In genomic region chr3:100656945-100657344, GRCh38 we compare ENCODE assay signal across 23 cellular contexts. TPM values are rescaled to one million over a fixed set of nuclear protein-coding genes. Genes with fewer than 3 reads are reported as not detected.
DNase-seq lines count a peak whose midpoint lies in the region; ATAC-seq, FAIRE-seq and TF ChIP-seq lines count a peak whose summit lies in the region.
"Had no signal": no experiment of that assay in that cellular context is flagged by ENCODE, and none has a peak within 500 bp of the region (broad histone marks: within the 10 kb centered on the region; RNA-seq: fewer than 3 reads in every experiment).

No MANE protein-coding gene starts in this region.

- H2BK5ac ChIP-seq in H1 (ENCODE audit: low read depth, low read length) = no peak overlapping the region

- no peak overlapping the region for H3K23ac ChIP-seq in H1 (ENCODE audit: insufficient read length)

- no peaks in the 10 kb centered on the region for H3K27me3 ChIP-seq in cardiac muscle cell
- H3K27me3 ChIP-seq in H1 (replicated peaks in 1 of 4; ENCODE audit: control insufficient read depth in 3 of 4, extremely low read depth in 1 of 4, insufficient read depth in 3 of 4, low read length in 3 of 4) = no peaks in the 10 kb centered on the region
- H3K27me3 ChIP-seq in neural progenitor cell = no peaks in the 10 kb centered on the region
- H3K27me3 ChIP-seq: BLaER1 had no signal

- H3K9me3 Mint-ChIP-seq in neural progenitor cell = no peaks in the 10 kb centered on the region
- H3K9me3 Mint-ChIP-seq: CD14-positive monocyte; CD4-positive, alpha-beta memory T cell; CD8-positive, alpha-beta memory T cell had no signal

- H2AK5ac ChIP-seq in H1 (ENCODE audit: low read depth, low read length) = no peak overlapping the region

- peaks cover 6% of the 10 kb centered on the region for H3F3A ChIP-seq in neural progenitor cell (ENCODE audit: low read depth)

- no peak overlapping the region for H3K18ac ChIP-seq in H1 (ENCODE audit: extremely low read depth, low read length)

- no peak overlapping the region for H3K4me3 ChIP-seq in cardiac muscle cell
- H3K4me3 ChIP-seq in H1 (ENCODE audit: extremely low read depth in 1 of 4, insufficient read depth in 2 of 4, low read depth in 3 of 4, low read length in 4 of 4) = no peak overlapping the region
- no peak overlapping the region for H3K4me3 ChIP-seq in neural progenitor cell
- H3K4me3 ChIP-seq: BLaER1 had no signal

- no peak for FAIRE-seq in H1 (lab: Jason Lieb, UNC)
- FAIRE-seq: A204.1, G401.6, GM12891, GM19239 had no signal

- DNase-seq in cardiac muscle cell (ENCODE audit: low read depth in 1 of 2, low spot score in 1 of 2) (no peak), Right ventricle myocardium superior (no peak), H1 (ENCODE audit: low read depth in 1 of 2, low spot score in 2 of 2) (no peak), neural progenitor cell (ENCODE audit: low spot score) (no peak), foreskin melanocyte (no peak)
- DNase-seq: 8988T; ACHN; BE2C; C1 segment of cervical spinal cord; CD4-positive, alpha-beta memory T cell; CD4-positive, CD25-positive, alpha-beta regulatory T cell; CD8-positive, alpha-beta memory T cell; COR-L47; DMS79 treated with DMSO at 0.1 percent for 48 hours; GF-D8 had no signal

- peaks cover 1% of the 10 kb centered on the region; the same call in 1 of the 2 replicates for H3K23me2 ChIP-seq in H1 (ENCODE audit: low read depth, low read length)

- H4K91ac ChIP-seq in H1 (replicated peaks; ENCODE audit: insufficient read length, low read length) = no peak overlapping the region

- no peak for TF ChIP-seq POLR2A in H1 (IDR thresholded peaks at IDR 0.05; ENCODE audit: control extremely low read depth in 1 of 2, low read depth in 2 of 2, low read length in 2 of 2)

- no peak overlapping the region for H3K14ac ChIP-seq in H1 (ENCODE audit: insufficient read length)

- no peak overlapping the region for H4K5ac ChIP-seq in H1 (ENCODE audit: insufficient read length, low read depth, low read length)

- H4K20me1 ChIP-seq in H1 (replicated peaks in 1 of 2; ENCODE audit: control insufficient read depth in 1 of 2, insufficient read depth in 2 of 2, low read length in 2 of 2) = no peaks in the 10 kb centered on the region
- no peaks in the 10 kb centered on the region for H4K20me1 ChIP-seq in neural progenitor cell (ENCODE audit: low read depth)
- H4K20me1 ChIP-seq: BLaER1 had no signal

- H2BK15ac ChIP-seq in H1 (ENCODE audit: low read length) = no peak overlapping the region

- no peak overlapping the region for H3K4me2 ChIP-seq in H1 (ENCODE audit: insufficient read depth in 1 of 2, low read depth in 2 of 2, low read length in 2 of 2)
- no peak overlapping the region for H3K4me2 ChIP-seq in neural progenitor cell
- H3K4me2 ChIP-seq: BLaER1 had no signal

- H3K56ac ChIP-seq in H1 (replicated peaks; ENCODE audit: insufficient read length, low read depth, low read length) = no peak overlapping the region

- H3K4ac ChIP-seq in H1 (replicated peaks; ENCODE audit: insufficient read length, low read depth, low read length) = no peak overlapping the region

- TF ChIP-seq CTCF in cardiac muscle cell (IDR thresholded peaks at IDR 0.05; ENCODE audit: low read depth, low read length) (no peak), H1 (IDR thresholded peaks at IDR 0.05; ENCODE audit: control extremely low read depth in 1 of 3, insufficient read depth in 1 of 3, low read depth in 1 of 3, low read length in 3 of 3) (no peak), neural progenitor cell (IDR thresholded peaks at IDR 0.05) (no peak)

- 100% methylated on average over 2 of the region's 2 CpGs; no CpG with 5 or more reads in 1 of the 2 experiments for WGBS in H1 (ENCODE audit: extremely low coverage in 1 of 2, insufficient coverage in 1 of 2, insufficient read length in 1 of 2, insufficient replicate concordance in 2 of 2, low coverage in 1 of 2, low lambda C conversion rate in 2 of 2, missing lambda C conversion rate in 1 of 2), 2 experiments

- H2AFZ ChIP-seq in H1 (ENCODE audit: low read length) (0 out of 2 replicates have a peak overlapping the region, but pooled peaks have one; percentile 44), neural progenitor cell (replicated peaks) (peak overlapping the region; percentile 30)

- CTCF ChIA-PET in H1 (lab: Charles Lee; ENCODE audit: partially characterized antibody) = interaction anchor here (1.1 kb wide), 1 partner anchor 9 kb away, joined by 4 read pairs; no protein-coding TSS in a partner anchor

- no peak overlapping the region for H2BK120ac ChIP-seq in H1 (replicated peaks; ENCODE audit: low read depth, low read length)

- TF ChIP-seq EP300 in H1 (IDR thresholded peaks at IDR 0.05; ENCODE audit: borderline replicate concordance in 1 of 2, low read depth in 2 of 2, low read length in 2 of 2) = no peak

- no peak for TF ChIP-seq RAD21 in H1 (IDR thresholded peaks at IDR 0.05 in 1 of 2, conservative IDR thresholded peaks at IDR 0.05 in 1 of 2; ENCODE audit: low read depth in 2 of 2, low read length in 2 of 2)

- no peaks in the 10 kb centered on the region for H3K36me3 Mint-ChIP-seq in neural progenitor cell
- H3K36me3 Mint-ChIP-seq: CD14-positive monocyte; CD4-positive, alpha-beta memory T cell; CD4-positive, CD25-positive, alpha-beta regulatory T cell had no signal

- H3K79me2 ChIP-seq in H1 (ENCODE audit: control insufficient read depth in 1 of 2, insufficient read depth in 2 of 2, low read length in 2 of 2) (no peaks in the 10 kb centered on the region), neural progenitor cell (ENCODE audit: low read depth) (no peaks in the 10 kb centered on the region)

- POLR2A ChIA-PET in H1 (lab: Charles Lee; ENCODE audit: partially characterized antibody) = interaction anchor here (0.6 kb wide), 1 partner anchor 1022 kb away, joined by 3 read pairs; no protein-coding TSS in a partner anchor

- H3K36me3 ChIP-seq in cardiac muscle cell (peaks cover 59% of the 10 kb centered on the region), H1 (ENCODE audit: control insufficient read depth in 2 of 4, insufficient read depth in 4 of 4, low read length in 3 of 4) (no peaks in the 10 kb centered on the region), neural progenitor cell (no peaks in the 10 kb centered on the region)
- H3K36me3 ChIP-seq: BE2C, BLaER1 had no signal

- H3K27ac ChIP-seq in cardiac muscle cell (peak overlapping the region; percentile 1), H1 (ENCODE audit: low read depth, low read length) (no peak overlapping the region), neural progenitor cell (no peak overlapping the region)
- H3K27ac ChIP-seq: BLaER1 had no signal

- H2BK12ac ChIP-seq in H1 (ENCODE audit: low read depth, low read length) = no peak overlapping the region

- H3K4me1 ChIP-seq in cardiac muscle cell (ENCODE audit: low read depth) = no peaks in the 10 kb centered on the region
- H3K4me1 ChIP-seq in H1 (replicated peaks in 1 of 4; ENCODE audit: control insufficient read depth in 3 of 4, insufficient read depth in 4 of 4, low read length in 3 of 4) = no peaks in the 10 kb centered on the region
- peaks cover 4% of the 10 kb centered on the region for H3K4me1 ChIP-seq in neural progenitor cell
- H3K4me1 ChIP-seq: BE2C, BLaER1 had no signal

- no peaks in the 10 kb centered on the region for H3K79me1 ChIP-seq in H1 (ENCODE audit: low read depth, low read length)

- H3K9ac ChIP-seq in H1 (replicated peaks in 1 of 4; ENCODE audit: extremely low read depth in 1 of 4, low read depth in 3 of 4, low read length in 3 of 4) (no peak overlapping the region), neural progenitor cell (no peak overlapping the region)
- H3K9ac ChIP-seq: BLaER1 had no signal

- H3K27ac Mint-ChIP-seq in neural progenitor cell = no peak overlapping the region
- H3K27ac Mint-ChIP-seq: CD14-positive monocyte; CD4-positive, CD25-positive, alpha-beta regulatory T cell; CD8-positive, alpha-beta memory T cell had no signal

- intact Hi-C loops in Right ventricle myocardium superior (cut with DNase I) = no loop called here

- no peak overlapping the region for H4K8ac ChIP-seq in H1 (ENCODE audit: extremely low read depth, insufficient read depth, low read length)

- H3K27me3 Mint-ChIP-seq in neural progenitor cell (ENCODE audit: insufficient read depth, low read depth) = peaks cover 5% of the 10 kb centered on the region
- H3K27me3 Mint-ChIP-seq: CD4-positive, alpha-beta memory T cell had no signal

- H2BK20ac ChIP-seq in H1 (ENCODE audit: low read length) = no peak overlapping the region

- no peaks in the 10 kb centered on the region for H3K9me3 ChIP-seq in cardiac muscle cell (ENCODE audit: low read depth)
- H3K9me3 ChIP-seq in H1 (ENCODE audit: insufficient read depth in 2 of 2, low read depth in 1 of 2, low read length in 1 of 2) = no peaks in the 10 kb centered on the region
- no peaks in the 10 kb centered on the region for H3K9me3 ChIP-seq in neural progenitor cell (ENCODE audit: low read depth)
- H3K9me3 ChIP-seq: BE2C, BLaER1 had no signal

- no peak overlapping the region for H3K4me3 Mint-ChIP-seq in neural progenitor cell
- H3K4me3 Mint-ChIP-seq: CD14-positive monocyte; CD4-positive, alpha-beta memory T cell; CD4-positive, CD25-positive, alpha-beta regulatory T cell; CD8-positive, alpha-beta memory T cell had no signal

- ATAC-seq in Right ventricle myocardium superior (ENCODE audit: poor library complexity) = no peak
- ATAC-seq in HG02610 (IDR thresholded peaks at IDR 0.05; ENCODE audit: unreplicated experiment) = no peak

- H3K4me1 Mint-ChIP-seq in neural progenitor cell = peaks cover 2% of the 10 kb centered on the region
- H3K4me1 Mint-ChIP-seq: CD4-positive, CD25-positive, alpha-beta regulatory T cell had no signal

RNA-seq across cellular contexts. Expression of gene ADGRG7, which starts 47.5 kb away (rescaled TPM):
- total RNA-seq in cardiac muscle cell (43.2 and 46.5 TPM in 2 replicates), Right ventricle myocardium superior (not detected), neural progenitor cell (ENCODE audit: low replicate concordance) (not detected in 2 replicates)
- polyA plus RNA-seq in cardiac muscle cell (38.6 and 49.4 TPM in 2 replicates), H1 (2011; rRNA removed) (not detected in 2 replicates)
- total RNA-seq in H1 (2021; fragmentation: NEBNext Ultra II Directional; extraction: Animal tissue kit (Norgen Biotek cat#: 25700)) = not detected in 2 replicates
- not detected for polyA plus RNA-seq in H1 (2011; cell fraction: cytosol; rRNA removed)
- not detected for polyA plus RNA-seq in H1 (2011; cell fraction: nucleus; rRNA removed)
- polyA plus RNA-seq in H1 (2012, experiment 1 of 2) = not detected in 4 replicates
- not detected for polyA plus RNA-seq in H1 (2012, experiment 2 of 2)
- not detected for polyA plus RNA-seq in H1 (2013, experiment 1 of 2)
- not detected for polyA plus RNA-seq in H1 (2013, experiment 2 of 2)
- polyA minus RNA-seq in H1 (2011; rRNA and poly(A)+ RNA removed) = not detected in 2 replicates
- not detected for polyA minus RNA-seq in H1 (2011; cell fraction: cytosol; rRNA and poly(A)+ RNA removed)
- polyA minus RNA-seq in H1 (2011; cell fraction: nucleus; rRNA and poly(A)+ RNA removed) = not detected
- total RNA-seq: CD4-positive, alpha-beta memory T cell; CD4-positive, CD25-positive, alpha-beta regulatory T cell; CD8-positive, alpha-beta memory T cell had no signal
- polyA plus RNA-seq: AG04450; CD14-positive monocyte; CD4-positive, alpha-beta memory T cell; CD4-positive, CD25-positive, alpha-beta regulatory T cell; CD8-positive, alpha-beta memory T cell had no signal

RNA-seq across cellular contexts. Expression of gene TFG, which starts 52.3 kb away (rescaled TPM):
- total RNA-seq in cardiac muscle cell (136 and 187 TPM in 2 replicates), Right ventricle myocardium superior (97.7 TPM), neural progenitor cell (ENCODE audit: low replicate concordance) (86.1 and 105 TPM in 2 replicates)
- polyA plus RNA-seq in cardiac muscle cell (314 and 365 TPM in 2 replicates), H1 (2011; rRNA removed) (92.0 and 98.4 TPM in 2 replicates)
- total RNA-seq in H1 (2021; fragmentation: NEBNext Ultra II Directional; extraction: Animal tissue kit (Norgen Biotek cat#: 25700)) = 81.9 and 84.2 TPM in 2 replicates
- 78.4 TPM for polyA plus RNA-seq in H1 (2011; cell fraction: cytosol; rRNA removed)
- polyA plus RNA-seq in H1 (2011; cell fraction: nucleus; rRNA removed) = 84.6 TPM
- polyA plus RNA-seq in H1 (2012, experiment 1 of 2) = 54.2 to 64.8 TPM (median 58.9 TPM) in 4 replicates
- 42.2 TPM for polyA plus RNA-seq in H1 (2012, experiment 2 of 2)
- polyA plus RNA-seq in H1 (2013, experiment 1 of 2) = 78.1 TPM
- polyA plus RNA-seq in H1 (2013, experiment 2 of 2) = 78.2 TPM
- polyA minus RNA-seq in H1 (2011; rRNA and poly(A)+ RNA removed) = 55.6 and 58.6 TPM in 2 replicates
- polyA minus RNA-seq in H1 (2011; cell fraction: cytosol; rRNA and poly(A)+ RNA removed) = 33.2 TPM
- 56.0 TPM for polyA minus RNA-seq in H1 (2011; cell fraction: nucleus; rRNA and poly(A)+ RNA removed)

Comparison
In these comparisons a context has a peak if more than half of its experiments do, and no peak if none do; other contexts are left out.
1. RNA of gene ADGRG7, which starts 47.5 kb away (total RNA-seq): 43.2 to 46.5 TPM in cardiac muscle cell; not detected in Right ventricle myocardium superior (single experiment), not detected in H1 and not detected in neural progenitor cell; every median in the first group is over 10 times any median in the second.